24 cellular contexts compared by ENCODE assay signal in the genomic region with DNA sequence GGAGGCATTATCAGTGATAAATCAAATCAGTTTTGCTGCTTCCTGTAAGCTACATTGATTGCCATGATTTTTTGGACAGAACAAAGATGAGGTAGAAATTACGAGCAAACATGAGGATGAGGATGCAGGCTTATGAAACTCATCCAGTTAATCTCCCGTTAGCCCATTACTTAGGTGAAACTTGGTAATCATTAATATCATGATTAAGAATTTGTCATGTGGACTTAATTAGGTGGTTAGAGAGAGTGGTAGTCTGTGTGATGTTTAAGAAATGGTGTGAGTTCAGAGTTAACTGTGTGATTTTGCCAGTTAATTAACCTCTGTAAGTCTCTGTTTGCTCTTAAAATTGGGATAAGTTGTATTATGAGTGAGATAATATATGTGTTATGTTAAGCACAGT.
"Had no signal": no experiment of that assay in that cellular context is flagged by ENCODE, and none has a peak within 500 bp of the region (broad histone marks: within the 10 kb centered on the region; RNA-seq: fewer than 3 reads in every experiment).

No MANE protein-coding gene starts in this region.

- H3K4me1 ChIP-seq: neural progenitor cell, parathyroid adenoma, right lobe of liver had no signal

- DNase-seq: natural killer cell; occipital lobe; ovary; right cardiac atrium; right lobe of liver; sigmoid colon; small intestine; stimulated activated CD4-positive, alpha-beta T cell treated with anti-CD3 and anti-CD28 coated beads, Interleukin-15, amount 100 ng/mL, for 24 hours; stimulated activated CD4-positive, alpha-beta T cell treated with anti-CD3 and anti-CD28 coated beads, Interleukin-2, amount 100 ng/mL, for 24 hours; stimulated activated CD4-positive, alpha-beta T cell treated with anti-CD3 and anti-CD28 coated beads, Interleukin-2, amount 100 ng/mL, for 48 hours; stimulated activated CD4-positive, alpha-beta T cell treated with anti-CD3 and anti-CD28 coated beads, Interleukin-4, amount 100 ng/mL, for 24 hours; stimulated activated naive B cell treated with anti-CD40 and anti-IgM and Interleukin-4, amounts not matched to agents 10 μg/mL and 1 μg/mL and 100 μg/mL, for 72 hours; stimulated activated naive CD4-positive, alpha-beta T cell treated with Interleukin-2 at 50 U/mL for 16 hours; stomach; thyroid gland; trophoblast cell; upper lobe of left lung had no signal

- H2AFZ ChIP-seq: neural progenitor cell, parathyroid adenoma had no signal

- H3K9me3 ChIP-seq: ovary, prostate gland, right lobe of liver, sigmoid colon, stomach, thoracic aorta, thyroid gland, tibial nerve, upper lobe of left lung, vagina had no signal

- H3K4me3 ChIP-seq: neural progenitor cell, ovary, prostate gland, right lobe of liver, sigmoid colon, stomach, thoracic aorta, thyroid gland, tibial nerve, upper lobe of left lung, vagina had no signal

- H3K4me2 ChIP-seq: neural progenitor cell had no signal

- ATAC-seq: natural killer cell; right lobe of liver; stimulated activated effector memory CD8-positive, alpha-beta T cell treated with anti-CD3 and anti-CD28 coated beads, Interleukin-12 subunit alpha, Interleukin-12 subunit beta, amount 100 ng/mL, for 72 hours; stimulated activated naive B cell treated with anti-CD40 and anti-IgM and Interleukin-4, amounts not matched to agents 10 μg/mL and 1 μg/mL and 100 μg/mL, for 72 hours had no signal

- H3K36me3 ChIP-seq: neural progenitor cell, ovary, prostate gland, right lobe of liver, sigmoid colon, thoracic aorta, thyroid gland, tibial nerve, upper lobe of left lung, vagina had no signal

- H3K27me3 ChIP-seq: neural progenitor cell, ovary, right lobe of liver, sigmoid colon, stomach, thyroid gland, tibial nerve, upper lobe of left lung, vagina had no signal

- H3K27ac ChIP-seq: neural progenitor cell, ovary, parathyroid adenoma, prostate gland, right lobe of liver, sigmoid colon, stomach, thoracic aorta, thyroid gland, tibial nerve, upper lobe of left lung, vagina had no signal
